9 cellular contexts compared by ENCODE assay signal in the genomic region with DNA sequence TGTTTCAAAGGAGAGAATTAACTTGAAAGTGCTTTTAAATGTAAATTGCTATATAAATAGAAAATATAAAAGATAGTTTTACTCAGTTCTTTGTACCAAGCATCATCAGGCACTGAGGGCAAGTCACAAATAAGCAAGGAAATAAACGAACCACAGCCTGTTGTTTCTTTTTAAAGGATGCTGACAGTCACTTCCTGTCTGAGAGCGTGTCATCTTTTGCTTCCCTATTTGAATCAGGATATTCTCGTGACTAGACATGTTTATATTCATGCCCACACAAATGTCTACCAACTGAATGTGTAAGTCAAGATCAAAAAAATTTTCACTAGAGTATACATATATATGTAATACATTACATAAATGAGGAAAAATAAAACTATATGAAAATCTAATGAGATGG. TPM values are rescaled to one million over a fixed set of nuclear protein-coding genes. Genes with fewer than 3 reads are reported as not detected.
DNase-seq lines count a peak whose midpoint lies in the region; ATAC-seq, FAIRE-seq and TF ChIP-seq lines count a peak whose summit lies in the region.
"Had no signal": no experiment of that assay in that cellular context is flagged by ENCODE, and none has a peak within 500 bp of the region (broad histone marks: within the 10 kb centered on the region; RNA-seq: fewer than 3 reads in every experiment).

No MANE protein-coding gene starts in this region.

- H3K79me2 ChIP-seq in parathyroid adenoma, result no peaks in the 10 kb centered on the region

- H3K4me3 Mint-ChIP-seq in glutamatergic neuron (ENCODE audit: unreplicated experiment), result no peak overlapping the region

- H3K4me3 ChIP-seq in parathyroid adenoma (ENCODE audit: low read depth, low read length), result no peak overlapping the region
- H3K4me3 ChIP-seq: A549 had no signal

- no peaks in the 10 kb centered on the region for H3K4me1 Mint-ChIP-seq in glutamatergic neuron (ENCODE audit: low read depth, unreplicated experiment)

- TF ChIP-seq CTCF in parathyroid adenoma (IDR thresholded peaks at IDR 0.05), result no peak
- no peak for TF ChIP-seq CTCF in D721Med (IDR thresholded peaks at IDR 0.05; ENCODE audit: insufficient read depth, missing control alignments)
- no peak for TF ChIP-seq CTCF in glutamatergic neuron (IDR thresholded peaks at IDR 0.05; ENCODE audit: partially characterized antibody, unreplicated experiment)

- no peaks in the 10 kb centered on the region for H3K9me3 ChIP-seq in parathyroid adenoma (ENCODE audit: control insufficient read depth, low read length)
- H3K9me3 ChIP-seq: A549 had no signal

- H3K27ac ChIP-seq in parathyroid adenoma, result no peak overlapping the region
- H3K27ac ChIP-seq: A549 had no signal

- peak overlapping the region; percentile 63 for H2AFZ ChIP-seq in parathyroid adenoma

- H3K27ac Mint-ChIP-seq in glutamatergic neuron (ENCODE audit: unreplicated experiment), result no peak overlapping the region

- FAIRE-seq in D721Med (lab: Jason Lieb, UNC), result no peak
- FAIRE-seq: A549 had no signal

- peaks cover 19% of the 10 kb centered on the region for H3K4me1 ChIP-seq in parathyroid adenoma

- DNase-seq in SKM-1 treated with dmso at 0.1 percent for 144 hours (lab: John Stamatoyannopoulos, UW; ENCODE audit: unreplicated experiment) (peak; percentile 19), SKM-1 (lab: John Stamatoyannopoulos, UW; ENCODE audit: unreplicated experiment) (no peak), OCI-M1 (lab: John Stamatoyannopoulos, UW) (peak; percentile 31), D721Med (ENCODE audit: insufficient read length, low spot score) (no peak), NCI-H2196 treated with DMSO at 0.1 percent for 48 hours (lab: John Stamatoyannopoulos, UW; ENCODE audit: unreplicated experiment) (no peak), glutamatergic neuron (no peak)

- no peaks in the 10 kb centered on the region for H3K27me3 ChIP-seq in parathyroid adenoma (ENCODE audit: control insufficient read depth, insufficient read depth, low read length)

- peaks cover 2% of the 10 kb centered on the region for H3K27me3 Mint-ChIP-seq in glutamatergic neuron (ENCODE audit: unreplicated experiment)

- H3K4me2 ChIP-seq in parathyroid adenoma (ENCODE audit: low read length), result no peak overlapping the region
- H3K4me2 ChIP-seq: A549 had no signal

- H3K9ac ChIP-seq in parathyroid adenoma, result no peak overlapping the region

- ATAC-seq in HG02840 (IDR thresholded peaks at IDR 0.05; ENCODE audit: low FRiP score, unreplicated experiment), result peak; percentile 87
- ATAC-seq: A549 had no signal

- H3K9me3 Mint-ChIP-seq in glutamatergic neuron (ENCODE audit: unreplicated experiment), result no peaks in the 10 kb centered on the region

- no peaks in the 10 kb centered on the region for H3K36me3 Mint-ChIP-seq in glutamatergic neuron (ENCODE audit: unreplicated experiment)

- no peaks in the 10 kb centered on the region for H3K36me3 ChIP-seq in parathyroid adenoma (ENCODE audit: control insufficient read depth, insufficient read depth, low read length)

RNA-seq across cellular contexts. Expression of a gene that starts 31.4 kb away (rescaled TPM):
- 5.2 TPM for total RNA-seq in glutamatergic neuron (ENCODE audit: unreplicated experiment)

Comparison
In these comparisons a context has a peak if more than half of its experiments do, and no peak if none do; other contexts are left out.
1. DNase-seq: peak in SKM-1 treated with dmso at 0.1 percent for 144 hours (single experiment) and OCI-M1 (single experiment); none in SKM-1 (single experiment), D721Med (single experiment), NCI-H2196 treated with DMSO at 0.1 percent for 48 hours (single experiment) and glutamatergic neuron (single experiment).